In genomic region chr15:85314139-85314538, GRCh38 we compare ENCODE assay signal across 15 cellular contexts.
DNase-seq lines count a peak whose midpoint lies in the region; ATAC-seq lines count a peak whose summit lies in the region.
"Had no signal": no experiment of that assay in that cellular context is flagged by ENCODE, and none has a peak within 500 bp of the region (broad histone marks: within the 10 kb centered on the region; RNA-seq: fewer than 3 reads in every experiment).

No MANE protein-coding gene starts in this region.

- peaks cover 0 to 3% of the 10 kb centered on the region in 2 donors for H3K36me3 Mint-ChIP-seq in stimulated activated naive B cell treated with anti-CD40 and anti-IgM and Interleukin-4, amounts not matched to agents 10 μg/mL and 1 μg/mL and 100 μg/mL, for 72 hours
- H3K36me3 Mint-ChIP-seq: CD4-positive, alpha-beta memory T cell had no signal

- no peak overlapping the region for H2BK120ac ChIP-seq in mesendoderm (ENCODE audit: low read depth, low read length)

- H4K5ac ChIP-seq in mesendoderm (ENCODE audit: low read length), result no peak overlapping the region

- H3K27ac ChIP-seq in mesendoderm (ENCODE audit: low read depth, low read length), result no peak overlapping the region

- H3K27ac Mint-ChIP-seq in stimulated activated naive B cell treated with anti-CD40 and anti-IgM and Interleukin-4, amounts not matched to agents 10 μg/mL and 1 μg/mL and 100 μg/mL, for 72 hours, result peak overlapping the region; percentile 81

- no CpG with 5 or more reads among the region's 3 CpGs for WGBS in mesendoderm (ENCODE audit: extremely low coverage, insufficient coverage, low lambda C conversion rate)

- H2AK5ac ChIP-seq in mesendoderm (ENCODE audit: low read length), result no peak overlapping the region

- H3K4me2 ChIP-seq in mesendoderm (ENCODE audit: low read length), result no peak overlapping the region

- no peak overlapping the region for H2BK15ac ChIP-seq in mesendoderm (replicated peaks; ENCODE audit: low read depth)

- H3K9me3 Mint-ChIP-seq in stimulated activated naive B cell treated with anti-CD40 and anti-IgM and Interleukin-4, amounts not matched to agents 10 μg/mL and 1 μg/mL and 100 μg/mL, for 72 hours, result no peaks in the 10 kb centered on the region

- no peak overlapping the region for H3K4ac ChIP-seq in mesendoderm (ENCODE audit: low read depth, low read length)

- H3K27me3 Mint-ChIP-seq in stimulated activated naive B cell treated with anti-CD40 and anti-IgM and Interleukin-4, amounts not matched to agents 10 μg/mL and 1 μg/mL and 100 μg/mL, for 72 hours, result no peaks in the 10 kb centered on the region
- H3K27me3 Mint-ChIP-seq: CD4-positive, alpha-beta memory T cell had no signal

- no peaks in the 10 kb centered on the region for H3K27me3 ChIP-seq in mesendoderm (ENCODE audit: insufficient read depth, low read length, poor library complexity)

- no peaks in the 10 kb centered on the region for H3K4me1 ChIP-seq in mesendoderm (ENCODE audit: control insufficient read depth, low read depth, low read length)
- H3K4me1 ChIP-seq: HAP-1 had no signal

- no peak overlapping the region for H4K8ac ChIP-seq in mesendoderm (ENCODE audit: low read depth, low read length)

- H3K4me3 ChIP-seq in mesendoderm (ENCODE audit: low read length), result no peak overlapping the region
- H3K4me3 ChIP-seq: HAP-1 had no signal

- no peaks in the 10 kb centered on the region for H3K79me1 ChIP-seq in mesendoderm (ENCODE audit: low read length)

- DNase-seq in HS-27A (ENCODE audit: low read depth) (peak; percentile 77), amniotic epithelial cell (ENCODE audit: low read depth) (peak; percentile 81), mesendoderm (peak; percentile 73), dermis blood vessel endothelial cell (no peak), T1000 (lab: John Stamatoyannopoulos, UW) (no peak), SKM-1 treated with dmso at 0.1 percent for 144 hours (lab: John Stamatoyannopoulos, UW; ENCODE audit: unreplicated experiment) (no peak)
- no peak for DNase-seq in stimulated activated naive B cell treated with anti-CD40 and anti-IgM and Interleukin-4, amounts not matched to agents 10 μg/mL and 1 μg/mL and 100 μg/mL, for 72 hours
- DNase-seq: Calu3; CD4-positive, alpha-beta memory T cell; NCI-H1105 treated with DMSO at 0.1 percent for 48 hours; NCI-H187; NCI-H446; NK-92 treated with Interleukin-12 subunit alpha and Interleukin-12 subunit beta, amount 100 ng/mL, for 24 hours; SIG-M5 had no signal

- no peak for ATAC-seq in stimulated activated naive B cell treated with anti-CD40 and anti-IgM and Interleukin-4, amounts not matched to agents 10 μg/mL and 1 μg/mL and 100 μg/mL, for 72 hours (replicated peaks)

- H3K79me2 ChIP-seq in mesendoderm (ENCODE audit: control insufficient read depth, insufficient read depth, low read length), result no peaks in the 10 kb centered on the region

- no peak overlapping the region for H3K9ac ChIP-seq in mesendoderm (ENCODE audit: low read length)

- no peaks in the 10 kb centered on the region for H3K36me3 ChIP-seq in mesendoderm (ENCODE audit: control insufficient read depth, insufficient read depth, low read length)
- H3K36me3 ChIP-seq: HAP-1 had no signal

- H3K18ac ChIP-seq in mesendoderm (ENCODE audit: low read length), result no peak overlapping the region

- no peak overlapping the region for H2BK5ac ChIP-seq in mesendoderm (ENCODE audit: low read length)

- H3K4me3 Mint-ChIP-seq in stimulated activated naive B cell treated with anti-CD40 and anti-IgM and Interleukin-4, amounts not matched to agents 10 μg/mL and 1 μg/mL and 100 μg/mL, for 72 hours, result peak overlapping the region in 1 of 2 donors; percentile 21
- H3K4me3 Mint-ChIP-seq: CD4-positive, alpha-beta memory T cell had no signal

- H3K23ac ChIP-seq in mesendoderm (ENCODE audit: low read length), result no peak overlapping the region

- H3K4me1 Mint-ChIP-seq in stimulated activated naive B cell treated with anti-CD40 and anti-IgM and Interleukin-4, amounts not matched to agents 10 μg/mL and 1 μg/mL and 100 μg/mL, for 72 hours, result peaks cover 56 to 87% of the 10 kb centered on the region in 2 donors

- H3K56ac ChIP-seq in mesendoderm (ENCODE audit: low read length), result no peak overlapping the region

Comparison
In these comparisons a context has a peak if more than half of its experiments do, and no peak if none do; other contexts are left out.
1. DNase-seq: peak in HS-27A (single experiment), amniotic epithelial cell (single experiment) and mesendoderm (single experiment); none in stimulated activated naive B cell treated with anti-CD40 and anti-IgM and Interleukin-4, amounts not matched to agents 10 μg/mL and 1 μg/mL and 100 μg/mL, for 72 hours (single experiment), dermis blood vessel endothelial cell (single experiment), T1000 (single experiment) and SKM-1 treated with dmso at 0.1 percent for 144 hours (single experiment).